1 cellular context compared by ENCODE assay signal in the genomic region with DNA sequence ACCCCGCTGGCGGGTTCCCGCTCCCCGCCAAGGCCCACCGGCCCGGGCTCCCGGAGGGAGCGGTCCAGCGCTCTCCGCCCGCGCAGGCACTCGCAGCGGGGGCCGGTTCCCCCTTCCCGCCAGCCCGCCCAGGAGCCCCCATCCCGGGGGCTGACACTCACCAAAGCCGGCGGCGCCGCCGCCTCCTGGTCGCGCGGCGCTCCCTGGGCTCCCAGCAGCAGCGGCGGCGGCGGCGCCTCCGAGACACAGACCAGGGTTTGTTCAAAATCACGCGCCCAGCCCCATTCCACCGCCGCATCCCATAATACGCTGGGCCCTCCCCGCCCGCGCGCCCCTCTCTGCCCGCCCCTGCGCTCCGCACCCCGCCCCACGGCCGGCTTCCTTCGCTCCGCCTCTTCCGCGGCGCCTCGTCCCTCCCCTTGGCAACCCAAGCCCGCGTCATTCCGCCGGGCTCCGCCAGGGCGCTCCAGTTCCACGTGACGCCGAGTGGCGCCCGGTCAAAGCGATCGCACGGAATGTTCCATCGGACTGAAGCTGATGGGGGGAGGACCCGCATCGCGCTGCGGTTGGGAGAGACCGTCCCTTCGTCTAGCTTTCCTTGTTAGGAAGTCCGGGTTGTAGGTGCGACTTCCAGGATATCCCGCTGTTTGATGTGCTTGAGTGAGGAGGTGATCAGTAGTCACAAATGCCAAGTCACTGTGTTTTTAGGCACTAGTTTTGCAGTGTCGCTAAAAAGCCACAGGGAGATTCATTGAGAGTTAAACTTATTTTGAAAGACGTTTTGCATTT.
TF ChIP-seq lines count a peak whose summit lies in the region.

No MANE protein-coding gene starts in this region.

TF ChIP-seq in HepG2, 621 proteins besides CTCF, POLR2A, EP300 and RAD21 (continued from another document and continues in another):
- TF ChIP-seq, protein P1, sequence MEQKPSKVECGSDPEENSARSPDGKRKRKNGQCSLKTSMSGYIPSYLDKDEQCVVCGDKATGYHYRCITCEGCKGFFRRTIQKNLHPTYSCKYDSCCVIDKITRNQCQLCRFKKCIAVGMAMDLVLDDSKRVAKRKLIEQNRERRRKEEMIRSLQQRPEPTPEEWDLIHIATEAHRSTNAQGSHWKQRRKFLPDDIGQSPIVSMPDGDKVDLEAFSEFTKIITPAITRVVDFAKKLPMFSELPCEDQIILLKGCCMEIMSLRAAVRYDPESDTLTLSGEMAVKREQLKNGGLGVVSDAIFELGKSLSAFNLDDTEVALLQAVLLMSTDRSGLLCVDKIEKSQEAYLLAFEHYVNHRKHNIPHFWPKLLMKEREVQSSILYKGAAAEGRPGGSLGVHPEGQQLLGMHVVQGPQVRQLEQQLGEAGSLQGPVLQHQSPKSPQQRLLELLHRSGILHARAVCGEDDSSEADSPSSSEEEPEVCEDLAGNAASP (CRISPR knock-in tag; IDR thresholded peaks at IDR 0.05; ENCODE audit: borderline replicate concordance), result peak; percentile 65; the same call in 1 of the 2 replicates
- TF ChIP-seq GPN1 (CRISPR knock-in tag; IDR thresholded peaks at IDR 0.05; ENCODE audit: borderline replicate concordance), result no peak
- TF ChIP-seq ZNF275 (CRISPR knock-in tag; IDR thresholded peaks at IDR 0.05; ENCODE audit: borderline replicate concordance), result no peak
- peak; percentile 76 for TF ChIP-seq RFX1 (IDR thresholded peaks at IDR 0.05)
- peak; percentile 79 for TF ChIP-seq ZFP91 (CRISPR knock-in tag; IDR thresholded peaks at IDR 0.05; ENCODE audit: borderline replicate concordance)
- peak; percentile 61 for TF ChIP-seq SP5 (CRISPR knock-in tag; IDR thresholded peaks at IDR 0.05; ENCODE audit: borderline replicate concordance, low read depth)
- peak; percentile 8 for TF ChIP-seq ASH2L (IDR thresholded peaks at IDR 0.05; ENCODE audit: insufficient read length, low read depth, low read length)
- TF ChIP-seq, protein P2, sequence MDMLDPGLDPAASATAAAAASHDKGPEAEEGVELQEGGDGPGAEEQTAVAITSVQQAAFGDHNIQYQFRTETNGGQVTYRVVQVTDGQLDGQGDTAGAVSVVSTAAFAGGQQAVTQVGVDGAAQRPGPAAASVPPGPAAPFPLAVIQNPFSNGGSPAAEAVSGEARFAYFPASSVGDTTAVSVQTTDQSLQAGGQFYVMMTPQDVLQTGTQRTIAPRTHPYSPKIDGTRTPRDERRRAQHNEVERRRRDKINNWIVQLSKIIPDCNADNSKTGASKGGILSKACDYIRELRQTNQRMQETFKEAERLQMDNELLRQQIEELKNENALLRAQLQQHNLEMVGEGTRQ (IDR thresholded peaks at IDR 0.05; ENCODE audit: low read depth, low read length), result peak; percentile 75
- TF ChIP-seq, protein P2 (CRISPR knock-in tag; IDR thresholded peaks at IDR 0.05; ENCODE audit: borderline replicate concordance), result peak; percentile 88
- TF ChIP-seq ZSCAN12 (CRISPR knock-in tag; IDR thresholded peaks at IDR 0.05), result 0 out of 2 replicates have a peak, but pooled peaks have one; percentile 80
- TF ChIP-seq ATF5 (CRISPR knock-in tag; IDR thresholded peaks at IDR 0.05; ENCODE audit: low read depth), result no peak
- TF ChIP-seq ZNF724P (CRISPR knock-in tag; IDR thresholded peaks at IDR 0.05; ENCODE audit: borderline replicate concordance), result no peak
- no peak; the same call in 1 of the 2 replicates for TF ChIP-seq HNF1A (IDR thresholded peaks at IDR 0.05; ENCODE audit: low read depth)
- TF ChIP-seq HNF1A (CRISPR knock-in tag; IDR thresholded peaks at IDR 0.05; ENCODE audit: borderline replicate concordance), result peak; percentile 70; the same call in 1 of the 2 replicates
- TF ChIP-seq GATAD2A (CRISPR knock-in tag; IDR thresholded peaks at IDR 0.05), result peak; percentile 88
- TF ChIP-seq, protein P3, sequence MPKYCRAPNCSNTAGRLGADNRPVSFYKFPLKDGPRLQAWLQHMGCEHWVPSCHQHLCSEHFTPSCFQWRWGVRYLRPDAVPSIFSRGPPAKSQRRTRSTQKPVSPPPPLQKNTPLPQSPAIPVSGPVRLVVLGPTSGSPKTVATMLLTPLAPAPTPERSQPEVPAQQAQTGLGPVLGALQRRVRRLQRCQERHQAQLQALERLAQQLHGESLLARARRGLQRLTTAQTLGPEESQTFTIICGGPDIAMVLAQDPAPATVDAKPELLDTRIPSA (CRISPR knock-in tag; IDR thresholded peaks at IDR 0.05; ENCODE audit: borderline replicate concordance), result no peak
- TF ChIP-seq, protein P4, sequence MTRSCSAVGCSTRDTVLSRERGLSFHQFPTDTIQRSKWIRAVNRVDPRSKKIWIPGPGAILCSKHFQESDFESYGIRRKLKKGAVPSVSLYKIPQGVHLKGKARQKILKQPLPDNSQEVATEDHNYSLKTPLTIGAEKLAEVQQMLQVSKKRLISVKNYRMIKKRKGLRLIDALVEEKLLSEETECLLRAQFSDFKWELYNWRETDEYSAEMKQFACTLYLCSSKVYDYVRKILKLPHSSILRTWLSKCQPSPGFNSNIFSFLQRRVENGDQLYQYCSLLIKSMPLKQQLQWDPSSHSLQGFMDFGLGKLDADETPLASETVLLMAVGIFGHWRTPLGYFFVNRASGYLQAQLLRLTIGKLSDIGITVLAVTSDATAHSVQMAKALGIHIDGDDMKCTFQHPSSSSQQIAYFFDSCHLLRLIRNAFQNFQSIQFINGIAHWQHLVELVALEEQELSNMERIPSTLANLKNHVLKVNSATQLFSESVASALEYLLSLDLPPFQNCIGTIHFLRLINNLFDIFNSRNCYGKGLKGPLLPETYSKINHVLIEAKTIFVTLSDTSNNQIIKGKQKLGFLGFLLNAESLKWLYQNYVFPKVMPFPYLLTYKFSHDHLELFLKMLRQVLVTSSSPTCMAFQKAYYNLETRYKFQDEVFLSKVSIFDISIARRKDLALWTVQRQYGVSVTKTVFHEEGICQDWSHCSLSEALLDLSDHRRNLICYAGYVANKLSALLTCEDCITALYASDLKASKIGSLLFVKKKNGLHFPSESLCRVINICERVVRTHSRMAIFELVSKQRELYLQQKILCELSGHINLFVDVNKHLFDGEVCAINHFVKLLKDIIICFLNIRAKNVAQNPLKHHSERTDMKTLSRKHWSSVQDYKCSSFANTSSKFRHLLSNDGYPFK (CRISPR knock-in tag; IDR thresholded peaks at IDR 0.05; ENCODE audit: borderline replicate concordance), result peak; percentile 39; the same call in 1 of the 2 replicates
- peak; percentile 66; the same call in 1 of the 2 replicates for TF ChIP-seq ZNF264 (CRISPR knock-in tag; IDR thresholded peaks at IDR 0.05)
- TF ChIP-seq, protein P5, sequence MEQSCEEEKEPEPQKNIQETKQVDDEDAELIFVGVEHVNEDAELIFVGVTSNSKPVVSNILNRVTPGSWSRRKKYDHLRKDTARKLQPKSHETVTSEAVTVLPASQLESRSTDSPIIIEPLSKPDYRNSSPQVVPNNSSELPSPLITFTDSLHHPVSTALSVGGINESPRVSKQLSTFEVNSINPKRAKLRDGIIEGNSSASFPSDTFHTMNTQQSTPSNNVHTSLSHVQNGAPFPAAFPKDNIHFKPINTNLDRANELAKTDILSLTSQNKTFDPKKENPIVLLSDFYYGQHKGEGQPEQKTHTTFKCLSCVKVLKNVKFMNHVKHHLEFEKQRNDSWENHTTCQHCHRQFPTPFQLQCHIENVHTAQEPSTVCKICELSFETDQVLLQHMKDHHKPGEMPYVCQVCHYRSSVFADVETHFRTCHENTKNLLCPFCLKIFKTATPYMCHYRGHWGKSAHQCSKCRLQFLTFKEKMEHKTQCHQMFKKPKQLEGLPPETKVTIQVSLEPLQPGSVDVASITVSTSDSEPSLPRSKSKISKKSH (CRISPR knock-in tag; IDR thresholded peaks at IDR 0.05; ENCODE audit: borderline replicate concordance), result peak; percentile 40; the same call in 1 of the 2 replicates
- TF ChIP-seq ATF4 (CRISPR knock-in tag; IDR thresholded peaks at IDR 0.05), result peak in 1 of 2 experiments; percentile 47; a peak in 1 of 4 replicates
- peak; percentile 96 for TF ChIP-seq TARDBP (CRISPR knock-in tag; IDR thresholded peaks at IDR 0.05)
- TF ChIP-seq, protein P6, sequence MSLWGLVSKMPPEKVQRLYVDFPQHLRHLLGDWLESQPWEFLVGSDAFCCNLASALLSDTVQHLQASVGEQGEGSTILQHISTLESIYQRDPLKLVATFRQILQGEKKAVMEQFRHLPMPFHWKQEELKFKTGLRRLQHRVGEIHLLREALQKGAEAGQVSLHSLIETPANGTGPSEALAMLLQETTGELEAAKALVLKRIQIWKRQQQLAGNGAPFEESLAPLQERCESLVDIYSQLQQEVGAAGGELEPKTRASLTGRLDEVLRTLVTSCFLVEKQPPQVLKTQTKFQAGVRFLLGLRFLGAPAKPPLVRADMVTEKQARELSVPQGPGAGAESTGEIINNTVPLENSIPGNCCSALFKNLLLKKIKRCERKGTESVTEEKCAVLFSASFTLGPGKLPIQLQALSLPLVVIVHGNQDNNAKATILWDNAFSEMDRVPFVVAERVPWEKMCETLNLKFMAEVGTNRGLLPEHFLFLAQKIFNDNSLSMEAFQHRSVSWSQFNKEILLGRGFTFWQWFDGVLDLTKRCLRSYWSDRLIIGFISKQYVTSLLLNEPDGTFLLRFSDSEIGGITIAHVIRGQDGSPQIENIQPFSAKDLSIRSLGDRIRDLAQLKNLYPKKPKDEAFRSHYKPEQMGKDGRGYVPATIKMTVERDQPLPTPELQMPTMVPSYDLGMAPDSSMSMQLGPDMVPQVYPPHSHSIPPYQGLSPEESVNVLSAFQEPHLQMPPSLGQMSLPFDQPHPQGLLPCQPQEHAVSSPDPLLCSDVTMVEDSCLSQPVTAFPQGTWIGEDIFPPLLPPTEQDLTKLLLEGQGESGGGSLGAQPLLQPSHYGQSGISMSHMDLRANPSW (CRISPR knock-in tag; IDR thresholded peaks at IDR 0.05; ENCODE audit: borderline replicate concordance), result peak; percentile 70; the same call in 1 of the 2 replicates
- no peak; the same call in 1 of the 2 replicates for TF ChIP-seq ZNF816 (CRISPR knock-in tag; IDR thresholded peaks at IDR 0.05; ENCODE audit: borderline replicate concordance)
- TF ChIP-seq NFIC (IDR thresholded peaks at IDR 0.05; ENCODE audit: low read length), result 0 out of 2 replicates have a peak, but pooled peaks have one; percentile 54
- peak; percentile 75; the same call in 1 of the 2 replicates for TF ChIP-seq FOXK1 (CRISPR knock-in tag; IDR thresholded peaks at IDR 0.05; ENCODE audit: borderline replicate concordance, low read depth)
- TF ChIP-seq ZSCAN20 (CRISPR knock-in tag; IDR thresholded peaks at IDR 0.05; ENCODE audit: borderline replicate concordance), result peak; percentile 23; the same call in 1 of the 2 replicates
- TF ChIP-seq DPF2 (CRISPR knock-in tag; IDR thresholded peaks at IDR 0.05; ENCODE audit: borderline replicate concordance, low read depth), result no peak
